In genomic region chr3:101828289-101828688, GRCh38 we compare ENCODE assay signal across 8 cellular contexts. TPM values are rescaled to one million over a fixed set of nuclear protein-coding genes. Genes with fewer than 3 reads are reported as not detected.
DNase-seq lines count a peak whose midpoint lies in the region; ATAC-seq, FAIRE-seq and TF ChIP-seq lines count a peak whose summit lies in the region.

No MANE protein-coding gene starts in this region.

- H3K36me3 ChIP-seq in skeletal muscle satellite cell (ENCODE audit: insufficient read depth, low read length), result no peaks in the 10 kb centered on the region

- peak overlapping the region; percentile 84 for H3K4me2 ChIP-seq in skeletal muscle satellite cell (ENCODE audit: low read length)

- in situ Hi-C loops in SK-MEL-5 (cut with HindIII; ENCODE audit: low pct_unique_long_range_greater_than_20kb, low sequenced_read_pairs), result no loop called here

- H3K9me3 ChIP-seq in skeletal muscle satellite cell (replicated peaks; ENCODE audit: low read length), result no peaks in the 10 kb centered on the region

- no peak for ATAC-seq in HG03025 (IDR thresholded peaks at IDR 0.05; ENCODE audit: low FRiP score, unreplicated experiment)

- H3K27me3 ChIP-seq in skeletal muscle satellite cell (ENCODE audit: control insufficient read depth, insufficient read depth, low read length), result no peaks in the 10 kb centered on the region

- H3K9ac ChIP-seq in skeletal muscle satellite cell (ENCODE audit: low read depth, low read length), result peak overlapping the region; percentile 79

- TF ChIP-seq CTCF in fibroblast of pulmonary artery (IDR thresholded peaks at IDR 0.05; ENCODE audit: low read length, missing control alignments), result no peak

- peak; percentile 72 for FAIRE-seq in GM19239 (lab: Jason Lieb, UNC)

- peaks cover 36% of the 10 kb centered on the region for H3K4me1 ChIP-seq in skeletal muscle satellite cell (ENCODE audit: control insufficient read depth, insufficient read depth, low read length)

- DNase-seq in GM19239 (ENCODE audit: insufficient read length, low spot score) (no peak), SK-MEL-5 (ENCODE audit: low read depth, low spot score) (peak; percentile 15), fibroblast of pulmonary artery (ENCODE audit: low read depth) (no peak), HPDE6-E6E7 (ENCODE audit: extremely low spot score) (no peak), hypothalamus (lab: John Stamatoyannopoulos, UW) (no peak), NCI-H2029 treated with DMSO at 0.1 percent for 48 hours (lab: John Stamatoyannopoulos, UW) (no peak)

- H3K4me3 ChIP-seq in fibroblast of pulmonary artery (replicated peaks; ENCODE audit: low read depth, low read length), result peak overlapping the region; percentile 62
- H3K4me3 ChIP-seq in skeletal muscle satellite cell (ENCODE audit: low read length), result peak overlapping the region; percentile 70

RNA-seq across cellular contexts. Expression of gene NFKBIZ, which starts 21.0 kb away (rescaled TPM):
- total RNA-seq in SK-MEL-5 (2014; rRNA removed; shearing (Covaris generic)), result 69.0 and 77.5 TPM in 2 replicates
- 117 and 142 TPM in 2 replicates for polyA plus RNA-seq in SK-MEL-5 (2015; cell fraction: cytosol; rRNA removed)
- polyA plus RNA-seq in SK-MEL-5 (2015; cell fraction: nucleus; rRNA removed), result 838 and 953 TPM in 2 replicates
- total RNA-seq in skeletal muscle satellite cell (2012; rRNA removed), result 19.8 and 38.0 TPM in 2 replicates

RNA-seq across cellular contexts. Expression of gene NXPE3, which starts 49.3 kb away (rescaled TPM):
- total RNA-seq in SK-MEL-5 (2014; rRNA removed; shearing (Covaris generic)), result 3.0 and 5.5 TPM in 2 replicates
- polyA plus RNA-seq in SK-MEL-5 (2015; cell fraction: cytosol; rRNA removed), result 14.3 TPM in 2 replicates
- polyA plus RNA-seq in SK-MEL-5 (2015; cell fraction: nucleus; rRNA removed), result 9.5 and 12.2 TPM in 2 replicates
- 7.9 and 8.4 TPM in 2 replicates for total RNA-seq in skeletal muscle satellite cell (2012; rRNA removed)
